In genomic region chr7:4845740-4846142, GRCh38 we compare ENCODE assay signal across 1 cellular context.
TF ChIP-seq lines count a peak whose summit lies in the region.

No MANE protein-coding gene starts in this region.

TF ChIP-seq in GM23338, 12 proteins besides CTCF, POLR2A, EP300 and RAD21 (continued from another document):
- TF ChIP-seq ZNF462 (CRISPR knock-in tag; IDR thresholded peaks at IDR 0.05), result no peak
- TF ChIP-seq EZH2 (IDR thresholded peaks at IDR 0.05; ENCODE audit: low read depth, unreplicated experiment), result no peak
- TF ChIP-seq EZH2phosphoT487 (IDR thresholded peaks at IDR 0.05; ENCODE audit: unreplicated experiment), result no peak
- no peak for TF ChIP-seq POLR2AphosphoS5 (IDR thresholded peaks at IDR 0.05; ENCODE audit: low read depth)
